In genomic region chrX:105698386-105698785, GRCh38 we compare ENCODE assay signal across 19 cellular contexts.
A peak's percentile ranks its signal among the peaks of the same experiment; 100 is the strongest.
DNase-seq lines count a peak whose midpoint lies in the region; ATAC-seq and TF ChIP-seq lines count a peak whose summit lies in the region.
"Had no signal": no experiment of that assay in that cellular context is flagged by ENCODE, and none has a peak within 500 bp of the region (broad histone marks: within the 10 kb centered on the region; RNA-seq: fewer than 3 reads in every experiment).

No MANE protein-coding gene starts in this region.

- no peak for TF ChIP-seq CTCF in lower leg skin (IDR thresholded peaks at IDR 0.05)

- ATAC-seq in GM19035 (IDR thresholded peaks at IDR 0.05; ENCODE audit: unreplicated experiment) (no peak), HG02763 (IDR thresholded peaks at IDR 0.05; ENCODE audit: unreplicated experiment) (no peak)
- ATAC-seq: GM12878, Right ventricle myocardium inferior had no signal

- H3K4me1 ChIP-seq in ACC112 (ENCODE audit: control insufficient read depth, insufficient read depth, low read length, unreplicated experiment) (peaks cover 56% of the 10 kb centered on the region), adipocyte (ENCODE audit: control insufficient read depth, insufficient read depth, low read length) (peaks cover 20% of the 10 kb centered on the region)
- H3K4me1 ChIP-seq: Peyer's patch had no signal

- H2AFZ ChIP-seq in ACC112 (ENCODE audit: low read length, unreplicated experiment), result no peak overlapping the region

- H3K36me3 ChIP-seq in ACC112 (ENCODE audit: insufficient read depth, low read length), result no peaks in the 10 kb centered on the region
- H3K36me3 ChIP-seq in MG63, result no peaks in the 10 kb centered on the region
- H3K36me3 ChIP-seq in adipocyte (ENCODE audit: control insufficient read depth, insufficient read depth, low read length, severe bottlenecking), result no peaks in the 10 kb centered on the region
- H3K36me3 ChIP-seq: BLaER1 treated with 17β-estradiol and CSF1 and Interleukin-3, amounts not matched to agents 10 nM and 100 nM; Peyer's patch had no signal

- no peaks in the 10 kb centered on the region for H3K79me2 ChIP-seq in ACC112 (ENCODE audit: control insufficient read depth, insufficient read depth, low read length, unreplicated experiment)

- no peaks in the 10 kb centered on the region for H3K27me3 ChIP-seq in ACC112 (ENCODE audit: insufficient read depth, low read length)
- no peaks in the 10 kb centered on the region for H3K27me3 ChIP-seq in MG63
- peaks cover 7% of the 10 kb centered on the region for H3K27me3 ChIP-seq in adipocyte (replicated peaks; ENCODE audit: control insufficient read depth, insufficient read depth, low read length)
- H3K27me3 ChIP-seq: Peyer's patch had no signal

- H3K4me3 ChIP-seq in ACC112 (ENCODE audit: low read depth, low read length) (no peak overlapping the region; the same call in 1 of the 2 replicates), MG63 (no peak overlapping the region), adipocyte (ENCODE audit: low read length) (no peak overlapping the region), lower leg skin (ENCODE audit: low read depth, poor library complexity, severe bottlenecking) (no peak overlapping the region)
- H3K4me3 ChIP-seq: BLaER1 treated with 17β-estradiol and CSF1 and Interleukin-3, amounts not matched to agents 10 nM and 100 nM; GM12878; Peyer's patch; SK-N-MC had no signal

- DNase-seq in MG63, result peak; percentile 25
- DNase-seq in adipocyte (ENCODE audit: low read depth), result peak; percentile 17
- peak; percentile 24 for DNase-seq in myocyte (ENCODE audit: low read depth)
- no peak for DNase-seq in GOT3 (lab: John Stamatoyannopoulos, UW)
- no peak for DNase-seq in lower leg skin (ENCODE audit: low spot score in 2 of 2)
- DNase-seq: DND-41, GDM1, H7, NCI-H1417 treated with DMSO at 0.1 percent for 48 hours, NCI-H1930, NCI-H510A treated with DMSO at 0.1 percent for 48 hours, Peyer's patch had no signal

- no peak for TF ChIP-seq POLR2A in lower leg skin (IDR thresholded peaks at IDR 0.05)

- H3K9me3 ChIP-seq in MG63 (no peaks in the 10 kb centered on the region), adipocyte (ENCODE audit: control insufficient read depth, low read length) (no peaks in the 10 kb centered on the region)
- H3K9me3 ChIP-seq: BLaER1 treated with 17β-estradiol and CSF1 and Interleukin-3, amounts not matched to agents 10 nM and 100 nM; Peyer's patch had no signal

- intact Hi-C loops in lower leg skin (cut with DNase I; ENCODE audit: low total_unique reads), result no loop called here

- H3K27ac ChIP-seq in ACC112 (ENCODE audit: low read depth, low read length), result peak overlapping the region; percentile 69
- H3K27ac ChIP-seq: BLaER1 treated with 17β-estradiol and CSF1 and Interleukin-3, amounts not matched to agents 10 nM and 100 nM; Peyer's patch; SK-N-MC had no signal

- H3K9ac ChIP-seq in adipocyte (ENCODE audit: low read length), result no peak overlapping the region
- H3K9ac ChIP-seq: BLaER1 treated with 17β-estradiol and CSF1 and Interleukin-3, amounts not matched to agents 10 nM and 100 nM had no signal

Comparison
In these comparisons a context has a peak if more than half of its experiments do, and no peak if none do; other contexts are left out.
1. DNase-seq: peak in MG63 (single experiment), adipocyte (single experiment) and myocyte (single experiment); none in GOT3 (single experiment) and lower leg skin (0 of 2).